22 cellular contexts compared by ENCODE assay signal in the genomic region with DNA sequence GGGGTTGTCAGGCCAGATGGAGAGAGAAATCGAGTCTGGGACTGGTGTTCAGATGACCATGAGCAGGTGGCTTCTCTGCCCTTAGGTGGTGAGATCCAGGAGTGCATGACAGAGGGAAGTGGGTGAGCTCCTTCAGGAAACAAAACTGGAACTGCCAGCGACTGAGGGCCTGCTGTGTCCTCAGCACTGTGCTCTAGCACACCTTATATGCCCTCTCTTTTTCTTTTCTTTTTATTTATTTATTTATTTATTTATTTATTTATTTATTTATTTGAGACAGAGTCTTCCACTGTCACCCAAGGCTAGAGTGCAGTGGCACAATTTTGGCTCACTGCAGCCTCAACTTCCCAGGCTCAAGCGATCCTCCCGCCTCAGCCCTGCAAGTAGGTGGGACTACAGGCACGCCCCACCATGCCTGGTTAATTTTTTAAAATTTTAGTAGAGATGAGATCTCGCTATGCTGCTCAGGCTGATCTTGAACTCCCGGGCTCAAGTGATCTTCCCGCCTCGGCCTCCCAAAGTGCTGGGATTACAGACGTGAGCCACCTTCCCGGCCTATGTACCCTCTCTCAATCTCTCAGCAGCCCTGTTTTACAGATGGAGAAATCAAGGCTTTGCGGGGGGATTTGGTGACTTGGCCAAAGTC. TPM values are rescaled to one million over a fixed set of nuclear protein-coding genes. Genes with fewer than 3 reads are reported as not detected.
DNase-seq lines count a peak whose midpoint lies in the region; ATAC-seq and TF ChIP-seq lines count a peak whose summit lies in the region.
"Had no signal": no experiment of that assay in that cellular context is flagged by ENCODE, and none has a peak within 500 bp of the region (broad histone marks: within the 10 kb centered on the region; RNA-seq: fewer than 3 reads in every experiment).

No MANE protein-coding gene starts in this region.

- H3K36me3 ChIP-seq in BLaER1 treated with 17β-estradiol and CSF1 and Interleukin-3, amounts not matched to agents 10 nM and 100 nM: no peaks in the 10 kb centered on the region
- H3K36me3 ChIP-seq in colonic mucosa: no peaks in the 10 kb centered on the region
- no peaks in the 10 kb centered on the region for H3K36me3 ChIP-seq in rectal smooth muscle tissue (ENCODE audit: control insufficient read depth, insufficient read depth, low read length)
- no peaks in the 10 kb centered on the region for H3K36me3 ChIP-seq in thyroid gland
- H3K36me3 ChIP-seq: esophagus squamous epithelium, left lung, SJSA1 had no signal

- intact Hi-C loops in colonic mucosa (cut with DNase I) (no loop called here), thyroid gland (cut with DNase I) (no loop called here)

- no peak overlapping the region for H3K4me3 ChIP-seq in BLaER1 treated with 17β-estradiol and CSF1 and Interleukin-3, amounts not matched to agents 10 nM and 100 nM
- H3K4me3 ChIP-seq in colonic mucosa: no peak overlapping the region
- H3K4me3 ChIP-seq in rectal smooth muscle tissue (ENCODE audit: low read length): no peak overlapping the region
- no peak overlapping the region for H3K4me3 ChIP-seq in thyroid gland (replicated peaks in 1 of 3)
- H3K4me3 ChIP-seq: esophagus squamous epithelium, GM23338, left lung, SJSA1, smooth muscle cell had no signal

- WGBS in thyroid gland, 2 donors: 78 to 83% methylated on average over 12 of the region's 12 CpGs

- peak overlapping the region in 3 of 11 experiments; percentile 48 to 77 (median 74); a peak in 4 of 22 replicates for H3K9ac ChIP-seq in BLaER1 treated with 17β-estradiol and CSF1 and Interleukin-3, amounts not matched to agents 10 nM and 100 nM
- H3K9ac ChIP-seq in colonic mucosa (ENCODE audit: low read depth in 2 of 2, low read length in 2 of 2) (no peak overlapping the region), rectal smooth muscle tissue (ENCODE audit: low read length) (no peak overlapping the region)

- DNase-seq in DMS79 (lab: John Stamatoyannopoulos, UW) (peak; percentile 70), DMS79 treated with DMSO at 0.1 percent for 48 hours (lab: John Stamatoyannopoulos, UW) (no peak), colonic mucosa (no peak), thyroid gland (no peak), amniotic stem cell (lab: John Stamatoyannopoulos, UW) (no peak)
- DNase-seq: activated CD4-positive, alpha-beta T cell treated with anti-CD3 and anti-CD28 coated beads, Interleukin-2, amount 50 U/mL, for 4 hours; activated naive CD4-positive, alpha-beta T cell treated with anti-CD3 and anti-CD28 coated beads for 36 hours; CD4-positive, alpha-beta T cell; esophagus squamous epithelium; IMR-90; left lung; naive B cell; stimulated activated CD4-positive, alpha-beta T cell treated with anti-CD3 and anti-CD28 coated beads, Interleukin-1b, Interleukin-23, amount 100 ng/mL, for 48 hours; T-helper 1 cell had no signal

- H3K4me1 ChIP-seq in BLaER1 treated with 17β-estradiol and CSF1 and Interleukin-3, amounts not matched to agents 10 nM and 100 nM: peaks cover 28 to 96% (median 78%) of the 10 kb centered on the region in 10 experiments
- H3K4me1 ChIP-seq in colonic mucosa (no peaks in the 10 kb centered on the region), rectal smooth muscle tissue (ENCODE audit: control insufficient read depth, insufficient read depth, low read length) (no peaks in the 10 kb centered on the region), thyroid gland (no peaks in the 10 kb centered on the region)
- H3K4me1 ChIP-seq: left lung, SJSA1 had no signal

- H3K27me3 ChIP-seq in BLaER1 treated with 17β-estradiol and CSF1 and Interleukin-3, amounts not matched to agents 10 nM and 100 nM: no peaks in the 10 kb centered on the region
- H3K27me3 ChIP-seq in colonic mucosa (no peaks in the 10 kb centered on the region), rectal smooth muscle tissue (ENCODE audit: control insufficient read depth, insufficient read depth, low read length) (no peaks in the 10 kb centered on the region), thyroid gland (no peaks in the 10 kb centered on the region)

- H3K4me2 ChIP-seq in BLaER1 treated with 17β-estradiol and CSF1 and Interleukin-3, amounts not matched to agents 10 nM and 100 nM: peak overlapping the region; percentile 76 to 93 (median 87)
- H3K4me2 ChIP-seq: GM23338, smooth muscle cell had no signal

- H3K9me3 ChIP-seq in BLaER1 treated with 17β-estradiol and CSF1 and Interleukin-3, amounts not matched to agents 10 nM and 100 nM (replicated peaks in 1 of 11): peaks cover 3 to 13% (median 10%) of the 10 kb centered on the region in 11 experiments; a peak in 16 of 22 replicates
- H3K9me3 ChIP-seq in colonic mucosa: no peaks in the 10 kb centered on the region
- H3K9me3 ChIP-seq in thyroid gland: no peaks in the 10 kb centered on the region
- H3K9me3 ChIP-seq: SJSA1 had no signal

- no peak for TF ChIP-seq POLR2A in thyroid gland (IDR thresholded peaks at IDR 0.05)

- H4K20me1 ChIP-seq in BLaER1 treated with 17β-estradiol and CSF1 and Interleukin-3, amounts not matched to agents 10 nM and 100 nM: peaks cover 0 to 10% (median 0%) of the 10 kb centered on the region in 11 experiments; a peak in 2 of 22 replicates

- H3K27ac ChIP-seq in BLaER1 treated with 17β-estradiol and CSF1 and Interleukin-3, amounts not matched to agents 10 nM and 100 nM: peak overlapping the region in 4 of 11 experiments; percentile 65 to 85 (median 76); a peak in 6 of 22 replicates
- peak overlapping the region; percentile 28 for H3K27ac ChIP-seq in colonic mucosa
- peak overlapping the region; percentile 73 for H3K27ac ChIP-seq in rectal smooth muscle tissue (ENCODE audit: low read depth, low read length)
- no peak overlapping the region for H3K27ac ChIP-seq in thyroid gland
- H3K27ac ChIP-seq: 22Rv1, esophagus squamous epithelium, left lung, SJSA1 had no signal

- ATAC-seq in HG03354 (IDR thresholded peaks at IDR 0.05; ENCODE audit: poor library complexity, severe bottlenecking, unreplicated experiment): no peak
- ATAC-seq: left lung had no signal

- TF ChIP-seq CTCF in colonic mucosa (IDR thresholded peaks at IDR 0.05) (no peak), thyroid gland (IDR thresholded peaks at IDR 0.05) (no peak)

RNA-seq across cellular contexts. Expression of gene RASD2, which starts 14.8 kb away (rescaled TPM):
- total RNA-seq in colonic mucosa: 10 to 100 TPM in 1 of 2 donors, 1 to 10 TPM in 1; 4.2 to 10.2 TPM
- 1 to 10 TPM in 2 of 4 donors, under 1 TPM in 2; 0.13 to 1.6 (median 0.97) TPM for total RNA-seq in thyroid gland
- total RNA-seq: activated naive CD4-positive, alpha-beta T cell treated with anti-CD3 and anti-CD28 coated beads for 36 hours; pulmonary artery endothelial cell; SJSA1 had no signal

Comparison
In these comparisons a context has a peak if more than half of its experiments do, and no peak if none do; other contexts are left out.
1. H3K27ac ChIP-seq: peak in colonic mucosa (single experiment) and rectal smooth muscle tissue (single experiment); none in thyroid gland (0 of 3).